Comparison of ENCODE assay signal across 8 cellular contexts in the genomic region with DNA sequence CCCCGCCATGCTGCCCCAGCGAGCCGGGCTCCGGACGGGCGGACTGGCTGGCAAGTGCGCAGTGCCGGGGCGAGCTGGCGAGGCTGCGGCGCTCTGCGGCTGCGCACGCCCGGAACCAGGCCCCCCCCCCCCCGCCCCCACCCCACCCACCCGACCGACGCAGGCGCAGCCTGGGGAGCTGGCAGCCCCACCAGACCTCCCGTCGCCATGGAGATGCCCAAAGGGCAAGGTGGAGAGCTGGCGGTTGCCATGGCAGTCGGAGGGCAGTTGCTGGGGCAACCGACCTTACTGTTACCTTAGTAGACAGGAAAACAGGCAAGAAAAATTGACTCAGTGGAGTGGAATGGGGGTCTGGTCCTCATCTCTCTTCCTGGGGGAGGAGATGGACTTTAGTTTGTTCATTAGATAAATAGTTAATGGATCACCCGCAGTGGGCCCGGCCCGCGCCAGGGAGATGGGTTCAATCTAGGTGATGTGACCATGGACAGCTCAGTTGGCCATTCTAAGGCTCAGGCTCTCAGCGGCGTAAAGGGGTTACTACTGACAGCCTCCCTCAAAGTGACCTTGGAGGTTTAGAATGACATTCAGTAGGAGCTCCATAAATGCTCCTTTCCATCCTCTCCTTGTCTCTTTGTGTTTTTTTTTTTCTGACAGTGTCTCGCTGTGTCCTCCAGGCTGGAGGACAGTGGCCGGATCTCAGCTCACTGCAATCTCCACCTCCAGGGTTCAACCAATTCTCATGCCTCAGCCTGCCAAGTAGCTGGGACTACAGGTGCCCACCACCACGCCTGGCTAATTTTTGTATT. TPM values are rescaled to one million over a fixed set of nuclear protein-coding genes. Genes with fewer than 3 reads are reported as not detected.
A peak's percentile ranks its signal among the peaks of the same experiment; 100 is the strongest.
DNase-seq lines count a peak whose midpoint lies in the region; ATAC-seq, FAIRE-seq and TF ChIP-seq lines count a peak whose summit lies in the region.

A gene with protein sequence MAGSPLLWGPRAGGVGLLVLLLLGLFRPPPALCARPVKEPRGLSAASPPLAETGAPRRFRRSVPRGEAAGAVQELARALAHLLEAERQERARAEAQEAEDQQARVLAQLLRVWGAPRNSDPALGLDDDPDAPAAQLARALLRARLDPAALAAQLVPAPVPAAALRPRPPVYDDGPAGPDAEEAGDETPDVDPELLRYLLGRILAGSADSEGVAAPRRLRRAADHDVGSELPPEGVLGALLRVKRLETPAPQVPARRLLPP (minus strand): TSS at position 87 of the 806 bp plus-strand sequence. CDS start 78 bp downstream, at position 9.

- no peaks in the 10 kb centered on the region for H3K79me1 ChIP-seq in H1 (ENCODE audit: low read depth, low read length)

- H4K8ac ChIP-seq in H1 (ENCODE audit: extremely low read depth, insufficient read depth, low read length) = no peak within 1 kb of the TSS; the same call in 1 of the 2 replicates

- no peak within 1 kb of the TSS for H2BK15ac ChIP-seq in H1 (ENCODE audit: low read length)

- H4K91ac ChIP-seq in H1 (replicated peaks; ENCODE audit: insufficient read length, low read length) = no peak within 1 kb of the TSS

- no peaks in the 10 kb centered on the region for H3K36me3 Mint-ChIP-seq in T-cell

- H2BK12ac ChIP-seq in H1 (ENCODE audit: low read depth, low read length) = no peak within 1 kb of the TSS

- no peaks in the 10 kb centered on the region for H3K9me3 ChIP-seq in HUES64 (ENCODE audit: insufficient read depth, low read depth, low read length)
- no peaks in the 10 kb centered on the region for H3K9me3 ChIP-seq in H1 (ENCODE audit: insufficient read depth in 2 of 2, low read depth in 1 of 2, low read length in 1 of 2)
- H3K9me3 ChIP-seq in parathyroid adenoma (ENCODE audit: control insufficient read depth, low read length) = no peaks in the 10 kb centered on the region

- H3K27ac ChIP-seq in HUES64 (ENCODE audit: low read depth, low read length) = no peak within 1 kb of the TSS
- H3K27ac ChIP-seq in H1 (ENCODE audit: low read depth, low read length) = no peak within 1 kb of the TSS
- peak within 1 kb of the TSS; percentile 76 for H3K27ac ChIP-seq in parathyroid adenoma

- H3K4me2 ChIP-seq in H1 (ENCODE audit: insufficient read depth in 1 of 2, low read depth in 2 of 2, low read length in 2 of 2) = peak within 1 kb of the TSS; percentile 85 to 87
- H3K4me2 ChIP-seq in parathyroid adenoma (ENCODE audit: low read length) = peak within 1 kb of the TSS; percentile 65

- WGBS in HUES64 = 30% methylated on average over 17 of the region's 35 CpGs
- 80% methylated on average over 5 of the region's 35 CpGs; no CpG with 5 or more reads in 1 of the 2 experiments for WGBS in H1 (ENCODE audit: extremely low coverage in 1 of 2, insufficient coverage in 1 of 2, insufficient read length in 1 of 2, insufficient replicate concordance in 2 of 2, low coverage in 1 of 2, low lambda C conversion rate in 2 of 2, missing lambda C conversion rate in 1 of 2), 2 experiments

- H4K20me1 ChIP-seq in H1 (replicated peaks in 1 of 2; ENCODE audit: control insufficient read depth in 1 of 2, insufficient read depth in 2 of 2, low read length in 2 of 2) = peaks cover 0 to 3% of the 10 kb centered on the region in 2 experiments

- H3K9ac ChIP-seq in HUES64 (ENCODE audit: low read depth, low read length) (no peak within 1 kb of the TSS), H1 (replicated peaks in 1 of 4; ENCODE audit: extremely low read depth in 1 of 4, low read depth in 3 of 4, low read length in 3 of 4) (no peak within 1 kb of the TSS), parathyroid adenoma (peak within 1 kb of the TSS; percentile 46)

- H3K4me1 ChIP-seq in HUES64 (ENCODE audit: insufficient read depth, low read length) (no peaks in the 10 kb centered on the region), H1 (replicated peaks in 1 of 4; ENCODE audit: control insufficient read depth in 3 of 4, insufficient read depth in 4 of 4, low read length in 3 of 4) (peaks cover 0 to 8% (median 2%) of the 10 kb centered on the region in 4 experiments; a peak in 4 of 7 replicates), parathyroid adenoma (no peaks in the 10 kb centered on the region)

- no peak within 1 kb of the TSS; the same call in 1 of the 2 replicates for H2AK5ac ChIP-seq in H1 (ENCODE audit: low read depth, low read length)

- CTCF ChIA-PET in T-cell (lab: Charles Lee) (interaction anchor here in 1 of 2 donors (1.0 to 1.2 kb wide), 2 partner anchors 34 to 62 kb away, joined by 3 to 5 read pairs; a partner anchor contains a TSS), H1 (lab: Charles Lee; ENCODE audit: partially characterized antibody) (interaction anchor here (1.6 kb wide), 1 partner anchor 9 kb away, joined by 4 read pairs; no protein-coding TSS in a partner anchor)

- TF ChIP-seq RAD21 in H1 (IDR thresholded peaks at IDR 0.05 in 1 of 2, conservative IDR thresholded peaks at IDR 0.05 in 1 of 2; ENCODE audit: low read depth in 2 of 2, low read length in 2 of 2) = no peak

- TF ChIP-seq CTCF in H1 (IDR thresholded peaks at IDR 0.05; ENCODE audit: control extremely low read depth in 1 of 3, insufficient read depth in 1 of 3, low read depth in 1 of 3, low read length in 3 of 3) = no peak
- no peak for TF ChIP-seq CTCF in parathyroid adenoma (IDR thresholded peaks at IDR 0.05)

- FAIRE-seq in H1 (lab: Jason Lieb, UNC) = no peak

- H3K27me3 Mint-ChIP-seq in T-cell = peaks cover 22 to 26% of the 10 kb centered on the region in 2 donors

- H2BK5ac ChIP-seq in H1 (ENCODE audit: low read depth, low read length) = no peak within 1 kb of the TSS

- TF ChIP-seq POLR2A in H1 (IDR thresholded peaks at IDR 0.05; ENCODE audit: control extremely low read depth in 1 of 2, low read depth in 2 of 2, low read length in 2 of 2) = no peak

- H3K23ac ChIP-seq in H1 (ENCODE audit: insufficient read length) = no peak within 1 kb of the TSS

- no peak within 1 kb of the TSS for H3K14ac ChIP-seq in H1 (ENCODE audit: insufficient read length)

- POLR2A ChIA-PET in T-cell (lab: Charles Lee) = interaction anchor here (0.6 to 0.7 kb wide), 2 partner anchors 31 to 90 kb away, joined by 6 to 9 read pairs; no protein-coding TSS in a partner anchor
- POLR2A ChIA-PET in H1 (lab: Charles Lee; ENCODE audit: partially characterized antibody) = interaction anchor here (0.8 to 1.3 kb wide), 2 partner anchors 20 to 61 kb away, joined by 3 to 4 read pairs; a partner anchor contains a TSS

- peaks cover 16 to 22% (median 17%) of the 10 kb centered on the region in 3 donors for H3K4me1 Mint-ChIP-seq in T-cell

- no peak within 1 kb of the TSS for H2BK120ac ChIP-seq in H1 (replicated peaks; ENCODE audit: low read depth, low read length)

- no peaks in the 10 kb centered on the region for H3K79me2 ChIP-seq in H1 (ENCODE audit: control insufficient read depth in 1 of 2, insufficient read depth in 2 of 2, low read length in 2 of 2)
- H3K79me2 ChIP-seq in parathyroid adenoma = no peaks in the 10 kb centered on the region

- no peak within 1 kb of the TSS for H2AFZ ChIP-seq in H1 (ENCODE audit: low read length)
- peak within 1 kb of the TSS; percentile 78 for H2AFZ ChIP-seq in parathyroid adenoma

- H3K4me3 ChIP-seq in HUES64 (ENCODE audit: low read length) = peak within 1 kb of the TSS; percentile 41
- H3K4me3 ChIP-seq in H1 (ENCODE audit: extremely low read depth in 1 of 4, insufficient read depth in 2 of 4, low read depth in 3 of 4, low read length in 4 of 4) = peak within 1 kb of the TSS; percentile 22 to 61 (median 32)
- peak within 1 kb of the TSS; percentile 54 for H3K4me3 ChIP-seq in parathyroid adenoma (ENCODE audit: low read depth, low read length)

- no peak within 1 kb of the TSS for H2BK20ac ChIP-seq in H1 (ENCODE audit: low read length)

- TF ChIP-seq EP300 in H1 (IDR thresholded peaks at IDR 0.05; ENCODE audit: borderline replicate concordance in 1 of 2, low read depth in 2 of 2, low read length in 2 of 2) = no peak

- H3K27me3 ChIP-seq in HUES64 (ENCODE audit: insufficient read depth, low read length) = peaks cover 60% of the 10 kb centered on the region
- peaks cover 21 to 55% (median 44%) of the 10 kb centered on the region in 4 experiments for H3K27me3 ChIP-seq in H1 (replicated peaks in 1 of 4; ENCODE audit: control insufficient read depth in 3 of 4, extremely low read depth in 1 of 4, insufficient read depth in 3 of 4, low read length in 3 of 4)
- H3K27me3 ChIP-seq in parathyroid adenoma (ENCODE audit: control insufficient read depth, insufficient read depth, low read length) = no peaks in the 10 kb centered on the region

- peak within 1 kb of the TSS; percentile 76 to 83 (median 77) for H3K4me3 Mint-ChIP-seq in T-cell

- H3K36me3 ChIP-seq in HUES64 (ENCODE audit: insufficient read depth, low read length) (no peaks in the 10 kb centered on the region), H1 (ENCODE audit: control insufficient read depth in 2 of 4, insufficient read depth in 4 of 4, low read length in 3 of 4) (no peaks in the 10 kb centered on the region), parathyroid adenoma (ENCODE audit: control insufficient read depth, insufficient read depth, low read length) (no peaks in the 10 kb centered on the region)

- DNase-seq in 8988T = peak; percentile 87
- peak in 24 of 34 experiments; percentile 9 to 60 (median 30) for DNase-seq in T-cell
- DNase-seq in H1 (ENCODE audit: low read depth in 1 of 2, low spot score in 2 of 2) = no peak
- DNase-seq in activated CD4-positive, CD25-positive, alpha-beta regulatory T cell treated with anti-CD3 and anti-CD28 coated beads, Interleukin-2, amount 50 U/mL, for 72 hours = no peak

- no peak within 1 kb of the TSS for H3K56ac ChIP-seq in H1 (replicated peaks; ENCODE audit: insufficient read length, low read depth, low read length)

- no peak within 1 kb of the TSS for H3K18ac ChIP-seq in H1 (ENCODE audit: extremely low read depth, low read length)

- ATAC-seq in T-cell (replicated peaks in 1 of 4) (peak; percentile 43 to 74 (median 59)), GM19351 (IDR thresholded peaks at IDR 0.05; ENCODE audit: unreplicated experiment) (no peak), GM19463 (IDR thresholded peaks at IDR 0.05; ENCODE audit: unreplicated experiment) (no peak)

- H3K27ac Mint-ChIP-seq in T-cell = peak within 1 kb of the TSS in 1 of 2 donors; percentile 15

- H4K5ac ChIP-seq in H1 (ENCODE audit: insufficient read length, low read depth, low read length) = no peak within 1 kb of the TSS

- no peaks in the 10 kb centered on the region for H3K9me3 Mint-ChIP-seq in T-cell

- H3K23me2 ChIP-seq in H1 (ENCODE audit: low read depth, low read length) = peaks cover 11% of the 10 kb centered on the region; the same call in 1 of the 2 replicates

- H3K4ac ChIP-seq in H1 (replicated peaks; ENCODE audit: insufficient read length, low read depth, low read length) = no peak within 1 kb of the TSS

RNA-seq across cellular contexts. Expression of the gene that starts here (rescaled TPM):
- polyA plus RNA-seq in HUES64 (2013, experiment 1 of 2) = 3.6 TPM
- 3.9 TPM for polyA plus RNA-seq in HUES64 (2013, experiment 2 of 2)
- total RNA-seq in T-cell = 10 to 100 TPM in 2 of 5 donors, 1 to 10 TPM in 3; 5.0 to 11.4 (median 9.1) TPM
- total RNA-seq in H1 (2021; fragmentation: NEBNext Ultra II Directional; extraction: Animal tissue kit (Norgen Biotek cat#: 25700)) = 4.5 TPM in 2 replicates
- 3.6 and 7.0 TPM in 2 replicates for polyA plus RNA-seq in H1 (2011; rRNA removed)
- 2.4 TPM for polyA plus RNA-seq in H1 (2011; cell fraction: cytosol; rRNA removed)
- polyA plus RNA-seq in H1 (2011; cell fraction: nucleus; rRNA removed) = 3.7 TPM
- 2.0 to 5.7 TPM (median 4.6 TPM) in 4 replicates for polyA plus RNA-seq in H1 (2012, experiment 1 of 2)
- 3.3 TPM for polyA plus RNA-seq in H1 (2012, experiment 2 of 2)
- 7.9 TPM for polyA plus RNA-seq in H1 (2013, experiment 1 of 2)
- polyA plus RNA-seq in H1 (2013, experiment 2 of 2) = 7.3 TPM
- polyA minus RNA-seq in H1 (2011; rRNA and poly(A)+ RNA removed) = not detected in 2 replicates
- 1.1 TPM for polyA minus RNA-seq in H1 (2011; cell fraction: cytosol; rRNA and poly(A)+ RNA removed)
- polyA minus RNA-seq in H1 (2011; cell fraction: nucleus; rRNA and poly(A)+ RNA removed) = 2.3 TPM

Comparison
In these comparisons a context has a peak if more than half of its experiments do, and no peak if none do; other contexts are left out.
1. DNase-seq: peak in 8988T (single experiment) and T-cell (24 of 34); none in H1 (0 of 2) and activated CD4-positive, CD25-positive, alpha-beta regulatory T cell treated with anti-CD3 and anti-CD28 coated beads, Interleukin-2, amount 50 U/mL, for 72 hours (single experiment).
2. ATAC-seq: peak in T-cell (4 of 4); none in GM19351 (single experiment) and GM19463 (single experiment).
3. Peak in every context shown above with its lines, with median percentiles within 50 percentile points of each other: H3K4me3 ChIP-seq.